ENCODE assay signal across 1 cellular context in the genomic region with DNA sequence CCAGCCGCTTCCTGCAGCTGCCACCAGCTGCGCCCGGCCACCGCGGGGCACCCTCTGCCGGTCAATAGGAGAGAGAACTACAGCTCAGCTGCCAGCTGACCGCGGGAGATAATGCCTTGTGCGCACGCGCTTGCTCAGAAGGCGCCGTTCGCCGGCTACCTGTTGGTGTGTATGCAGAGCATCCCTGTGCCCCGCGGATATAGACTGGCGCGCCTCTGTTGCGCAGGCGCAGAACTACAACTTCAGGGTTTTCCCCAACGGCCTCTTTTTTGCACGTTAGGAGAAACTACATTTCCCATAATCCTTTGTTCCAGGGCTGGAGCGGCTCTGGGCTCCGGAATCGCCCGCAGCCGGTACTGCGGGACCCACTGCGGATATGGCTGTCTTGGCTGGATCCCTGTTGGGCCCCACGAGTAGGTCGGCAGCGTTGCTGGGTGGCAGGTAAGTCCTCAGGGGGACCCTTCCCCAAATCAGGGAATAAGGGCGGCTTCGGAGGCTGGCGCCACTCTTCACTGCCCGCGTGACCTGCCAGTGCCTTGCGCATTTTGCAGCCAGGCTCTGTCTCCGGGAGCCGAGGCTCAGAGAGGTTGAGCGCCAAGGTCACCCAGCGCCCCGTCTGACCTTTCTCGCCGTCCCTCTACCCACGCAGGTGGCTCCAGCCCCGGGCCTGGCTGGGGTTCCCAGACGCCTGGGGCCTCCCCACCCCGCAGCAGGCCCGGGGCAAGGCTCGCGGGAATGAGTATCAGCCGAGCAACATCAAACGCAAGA.
A peak's percentile ranks its signal among the peaks of the same experiment; 100 is the strongest.
TF ChIP-seq lines count a peak whose summit lies in the region.

A gene (plus strand): TSS at position 356 of the 768 bp plus-strand sequence. CDS start 21 bp downstream, at position 377.

TF ChIP-seq in K562, 482 proteins besides CTCF, POLR2A, EP300 and RAD21 (continued from another document and continues in another):
- TF ChIP-seq, protein P1, sequence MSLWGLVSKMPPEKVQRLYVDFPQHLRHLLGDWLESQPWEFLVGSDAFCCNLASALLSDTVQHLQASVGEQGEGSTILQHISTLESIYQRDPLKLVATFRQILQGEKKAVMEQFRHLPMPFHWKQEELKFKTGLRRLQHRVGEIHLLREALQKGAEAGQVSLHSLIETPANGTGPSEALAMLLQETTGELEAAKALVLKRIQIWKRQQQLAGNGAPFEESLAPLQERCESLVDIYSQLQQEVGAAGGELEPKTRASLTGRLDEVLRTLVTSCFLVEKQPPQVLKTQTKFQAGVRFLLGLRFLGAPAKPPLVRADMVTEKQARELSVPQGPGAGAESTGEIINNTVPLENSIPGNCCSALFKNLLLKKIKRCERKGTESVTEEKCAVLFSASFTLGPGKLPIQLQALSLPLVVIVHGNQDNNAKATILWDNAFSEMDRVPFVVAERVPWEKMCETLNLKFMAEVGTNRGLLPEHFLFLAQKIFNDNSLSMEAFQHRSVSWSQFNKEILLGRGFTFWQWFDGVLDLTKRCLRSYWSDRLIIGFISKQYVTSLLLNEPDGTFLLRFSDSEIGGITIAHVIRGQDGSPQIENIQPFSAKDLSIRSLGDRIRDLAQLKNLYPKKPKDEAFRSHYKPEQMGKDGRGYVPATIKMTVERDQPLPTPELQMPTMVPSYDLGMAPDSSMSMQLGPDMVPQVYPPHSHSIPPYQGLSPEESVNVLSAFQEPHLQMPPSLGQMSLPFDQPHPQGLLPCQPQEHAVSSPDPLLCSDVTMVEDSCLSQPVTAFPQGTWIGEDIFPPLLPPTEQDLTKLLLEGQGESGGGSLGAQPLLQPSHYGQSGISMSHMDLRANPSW (CRISPR knock-in tag; IDR thresholded peaks at IDR 0.05), result no peak
- TF ChIP-seq ZNF699 (CRISPR knock-in tag; IDR thresholded peaks at IDR 0.05; ENCODE audit: insufficient replicate concordance), result no peak
- 0 out of 2 replicates have a peak, but pooled peaks have one; percentile 36 for TF ChIP-seq DMBX1 (CRISPR knock-in tag; IDR thresholded peaks at IDR 0.05; ENCODE audit: borderline replicate concordance)
- TF ChIP-seq NRF1 (conservative IDR thresholded peaks at IDR 0.05 in 1 of 2, IDR thresholded peaks at IDR 0.05 in 1 of 2), result peak; percentile 98
- TF ChIP-seq, protein P2, sequence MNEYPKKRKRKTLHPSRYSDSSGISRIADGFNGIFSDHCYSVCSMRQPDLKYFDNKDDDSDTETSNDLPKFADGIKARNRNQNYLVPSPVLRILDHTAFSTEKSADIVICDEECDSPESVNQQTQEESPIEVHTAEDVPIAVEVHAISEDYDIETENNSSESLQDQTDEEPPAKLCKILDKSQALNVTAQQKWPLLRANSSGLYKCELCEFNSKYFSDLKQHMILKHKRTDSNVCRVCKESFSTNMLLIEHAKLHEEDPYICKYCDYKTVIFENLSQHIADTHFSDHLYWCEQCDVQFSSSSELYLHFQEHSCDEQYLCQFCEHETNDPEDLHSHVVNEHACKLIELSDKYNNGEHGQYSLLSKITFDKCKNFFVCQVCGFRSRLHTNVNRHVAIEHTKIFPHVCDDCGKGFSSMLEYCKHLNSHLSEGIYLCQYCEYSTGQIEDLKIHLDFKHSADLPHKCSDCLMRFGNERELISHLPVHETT (CRISPR knock-in tag; conservative IDR thresholded peaks at IDR 0.05 in 1 of 2, IDR thresholded peaks at IDR 0.05 in 1 of 2), result 0 out of 4 replicates have a peak, but pooled peaks of 1 of the 2 experiments have one; percentile 30
- 0 out of 2 replicates have a peak, but pooled peaks have one; percentile 50 for TF ChIP-seq TOE1 (IDR thresholded peaks at IDR 0.05; ENCODE audit: borderline replicate concordance)
- TF ChIP-seq TOE1 (CRISPR knock-in tag; IDR thresholded peaks at IDR 0.05; ENCODE audit: borderline replicate concordance, low read depth), result no peak
- TF ChIP-seq, protein P3, sequence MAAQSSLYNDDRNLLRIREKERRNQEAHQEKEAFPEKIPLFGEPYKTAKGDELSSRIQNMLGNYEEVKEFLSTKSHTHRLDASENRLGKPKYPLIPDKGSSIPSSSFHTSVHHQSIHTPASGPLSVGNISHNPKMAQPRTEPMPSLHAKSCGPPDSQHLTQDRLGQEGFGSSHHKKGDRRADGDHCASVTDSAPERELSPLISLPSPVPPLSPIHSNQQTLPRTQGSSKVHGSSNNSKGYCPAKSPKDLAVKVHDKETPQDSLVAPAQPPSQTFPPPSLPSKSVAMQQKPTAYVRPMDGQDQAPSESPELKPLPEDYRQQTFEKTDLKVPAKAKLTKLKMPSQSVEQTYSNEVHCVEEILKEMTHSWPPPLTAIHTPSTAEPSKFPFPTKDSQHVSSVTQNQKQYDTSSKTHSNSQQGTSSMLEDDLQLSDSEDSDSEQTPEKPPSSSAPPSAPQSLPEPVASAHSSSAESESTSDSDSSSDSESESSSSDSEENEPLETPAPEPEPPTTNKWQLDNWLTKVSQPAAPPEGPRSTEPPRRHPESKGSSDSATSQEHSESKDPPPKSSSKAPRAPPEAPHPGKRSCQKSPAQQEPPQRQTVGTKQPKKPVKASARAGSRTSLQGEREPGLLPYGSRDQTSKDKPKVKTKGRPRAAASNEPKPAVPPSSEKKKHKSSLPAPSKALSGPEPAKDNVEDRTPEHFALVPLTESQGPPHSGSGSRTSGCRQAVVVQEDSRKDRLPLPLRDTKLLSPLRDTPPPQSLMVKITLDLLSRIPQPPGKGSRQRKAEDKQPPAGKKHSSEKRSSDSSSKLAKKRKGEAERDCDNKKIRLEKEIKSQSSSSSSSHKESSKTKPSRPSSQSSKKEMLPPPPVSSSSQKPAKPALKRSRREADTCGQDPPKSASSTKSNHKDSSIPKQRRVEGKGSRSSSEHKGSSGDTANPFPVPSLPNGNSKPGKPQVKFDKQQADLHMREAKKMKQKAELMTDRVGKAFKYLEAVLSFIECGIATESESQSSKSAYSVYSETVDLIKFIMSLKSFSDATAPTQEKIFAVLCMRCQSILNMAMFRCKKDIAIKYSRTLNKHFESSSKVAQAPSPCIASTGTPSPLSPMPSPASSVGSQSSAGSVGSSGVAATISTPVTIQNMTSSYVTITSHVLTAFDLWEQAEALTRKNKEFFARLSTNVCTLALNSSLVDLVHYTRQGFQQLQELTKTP (IDR thresholded peaks at IDR 0.05; ENCODE audit: low read depth in 1 of 2, partially characterized antibody in 2 of 2), result peak in 1 of 2 experiments; percentile 85
- no peak for TF ChIP-seq ZNF165 (CRISPR knock-in tag; IDR thresholded peaks at IDR 0.05; ENCODE audit: borderline replicate concordance)
- no peak for TF ChIP-seq THRAP3 (IDR thresholded peaks at IDR 0.05; ENCODE audit: borderline replicate concordance)
- 0 out of 2 replicates have a peak, but pooled peaks have one; percentile 65 for TF ChIP-seq PHB (CRISPR knock-in tag; IDR thresholded peaks at IDR 0.05)
- no peak for TF ChIP-seq ZNF174 (CRISPR knock-in tag; IDR thresholded peaks at IDR 0.05)
- no peak for TF ChIP-seq RBM34 (IDR thresholded peaks at IDR 0.05; ENCODE audit: borderline replicate concordance, insufficient read depth, low read length)
- TF ChIP-seq, protein P4, sequence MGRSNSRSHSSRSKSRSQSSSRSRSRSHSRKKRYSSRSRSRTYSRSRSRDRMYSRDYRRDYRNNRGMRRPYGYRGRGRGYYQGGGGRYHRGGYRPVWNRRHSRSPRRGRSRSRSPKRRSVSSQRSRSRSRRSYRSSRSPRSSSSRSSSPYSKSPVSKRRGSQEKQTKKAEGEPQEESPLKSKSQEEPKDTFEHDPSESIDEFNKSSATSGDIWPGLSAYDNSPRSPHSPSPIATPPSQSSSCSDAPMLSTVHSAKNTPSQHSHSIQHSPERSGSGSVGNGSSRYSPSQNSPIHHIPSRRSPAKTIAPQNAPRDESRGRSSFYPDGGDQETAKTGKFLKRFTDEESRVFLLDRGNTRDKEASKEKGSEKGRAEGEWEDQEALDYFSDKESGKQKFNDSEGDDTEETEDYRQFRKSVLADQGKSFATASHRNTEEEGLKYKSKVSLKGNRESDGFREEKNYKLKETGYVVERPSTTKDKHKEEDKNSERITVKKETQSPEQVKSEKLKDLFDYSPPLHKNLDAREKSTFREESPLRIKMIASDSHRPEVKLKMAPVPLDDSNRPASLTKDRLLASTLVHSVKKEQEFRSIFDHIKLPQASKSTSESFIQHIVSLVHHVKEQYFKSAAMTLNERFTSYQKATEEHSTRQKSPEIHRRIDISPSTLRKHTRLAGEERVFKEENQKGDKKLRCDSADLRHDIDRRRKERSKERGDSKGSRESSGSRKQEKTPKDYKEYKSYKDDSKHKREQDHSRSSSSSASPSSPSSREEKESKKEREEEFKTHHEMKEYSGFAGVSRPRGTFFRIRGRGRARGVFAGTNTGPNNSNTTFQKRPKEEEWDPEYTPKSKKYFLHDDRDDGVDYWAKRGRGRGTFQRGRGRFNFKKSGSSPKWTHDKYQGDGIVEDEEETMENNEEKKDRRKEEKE (IDR thresholded peaks at IDR 0.05; ENCODE audit: borderline replicate concordance in 1 of 2, control insufficient read depth in 1 of 2, low read depth in 2 of 2, low read length in 1 of 2), result no peak
- 0 out of 2 replicates have a peak, but pooled peaks have one; percentile 47 for TF ChIP-seq LEF1 (IDR thresholded peaks at IDR 0.05)
- no peak for TF ChIP-seq HEY1 (CRISPR knock-in tag; IDR thresholded peaks at IDR 0.05; ENCODE audit: borderline replicate concordance)
- TF ChIP-seq TAL1 (IDR thresholded peaks at IDR 0.05), result 0 out of 2 replicates have a peak, but pooled peaks have one; percentile 8
- no peak for TF ChIP-seq KDM1A (IDR thresholded peaks at IDR 0.05)
- TF ChIP-seq, protein P5, sequence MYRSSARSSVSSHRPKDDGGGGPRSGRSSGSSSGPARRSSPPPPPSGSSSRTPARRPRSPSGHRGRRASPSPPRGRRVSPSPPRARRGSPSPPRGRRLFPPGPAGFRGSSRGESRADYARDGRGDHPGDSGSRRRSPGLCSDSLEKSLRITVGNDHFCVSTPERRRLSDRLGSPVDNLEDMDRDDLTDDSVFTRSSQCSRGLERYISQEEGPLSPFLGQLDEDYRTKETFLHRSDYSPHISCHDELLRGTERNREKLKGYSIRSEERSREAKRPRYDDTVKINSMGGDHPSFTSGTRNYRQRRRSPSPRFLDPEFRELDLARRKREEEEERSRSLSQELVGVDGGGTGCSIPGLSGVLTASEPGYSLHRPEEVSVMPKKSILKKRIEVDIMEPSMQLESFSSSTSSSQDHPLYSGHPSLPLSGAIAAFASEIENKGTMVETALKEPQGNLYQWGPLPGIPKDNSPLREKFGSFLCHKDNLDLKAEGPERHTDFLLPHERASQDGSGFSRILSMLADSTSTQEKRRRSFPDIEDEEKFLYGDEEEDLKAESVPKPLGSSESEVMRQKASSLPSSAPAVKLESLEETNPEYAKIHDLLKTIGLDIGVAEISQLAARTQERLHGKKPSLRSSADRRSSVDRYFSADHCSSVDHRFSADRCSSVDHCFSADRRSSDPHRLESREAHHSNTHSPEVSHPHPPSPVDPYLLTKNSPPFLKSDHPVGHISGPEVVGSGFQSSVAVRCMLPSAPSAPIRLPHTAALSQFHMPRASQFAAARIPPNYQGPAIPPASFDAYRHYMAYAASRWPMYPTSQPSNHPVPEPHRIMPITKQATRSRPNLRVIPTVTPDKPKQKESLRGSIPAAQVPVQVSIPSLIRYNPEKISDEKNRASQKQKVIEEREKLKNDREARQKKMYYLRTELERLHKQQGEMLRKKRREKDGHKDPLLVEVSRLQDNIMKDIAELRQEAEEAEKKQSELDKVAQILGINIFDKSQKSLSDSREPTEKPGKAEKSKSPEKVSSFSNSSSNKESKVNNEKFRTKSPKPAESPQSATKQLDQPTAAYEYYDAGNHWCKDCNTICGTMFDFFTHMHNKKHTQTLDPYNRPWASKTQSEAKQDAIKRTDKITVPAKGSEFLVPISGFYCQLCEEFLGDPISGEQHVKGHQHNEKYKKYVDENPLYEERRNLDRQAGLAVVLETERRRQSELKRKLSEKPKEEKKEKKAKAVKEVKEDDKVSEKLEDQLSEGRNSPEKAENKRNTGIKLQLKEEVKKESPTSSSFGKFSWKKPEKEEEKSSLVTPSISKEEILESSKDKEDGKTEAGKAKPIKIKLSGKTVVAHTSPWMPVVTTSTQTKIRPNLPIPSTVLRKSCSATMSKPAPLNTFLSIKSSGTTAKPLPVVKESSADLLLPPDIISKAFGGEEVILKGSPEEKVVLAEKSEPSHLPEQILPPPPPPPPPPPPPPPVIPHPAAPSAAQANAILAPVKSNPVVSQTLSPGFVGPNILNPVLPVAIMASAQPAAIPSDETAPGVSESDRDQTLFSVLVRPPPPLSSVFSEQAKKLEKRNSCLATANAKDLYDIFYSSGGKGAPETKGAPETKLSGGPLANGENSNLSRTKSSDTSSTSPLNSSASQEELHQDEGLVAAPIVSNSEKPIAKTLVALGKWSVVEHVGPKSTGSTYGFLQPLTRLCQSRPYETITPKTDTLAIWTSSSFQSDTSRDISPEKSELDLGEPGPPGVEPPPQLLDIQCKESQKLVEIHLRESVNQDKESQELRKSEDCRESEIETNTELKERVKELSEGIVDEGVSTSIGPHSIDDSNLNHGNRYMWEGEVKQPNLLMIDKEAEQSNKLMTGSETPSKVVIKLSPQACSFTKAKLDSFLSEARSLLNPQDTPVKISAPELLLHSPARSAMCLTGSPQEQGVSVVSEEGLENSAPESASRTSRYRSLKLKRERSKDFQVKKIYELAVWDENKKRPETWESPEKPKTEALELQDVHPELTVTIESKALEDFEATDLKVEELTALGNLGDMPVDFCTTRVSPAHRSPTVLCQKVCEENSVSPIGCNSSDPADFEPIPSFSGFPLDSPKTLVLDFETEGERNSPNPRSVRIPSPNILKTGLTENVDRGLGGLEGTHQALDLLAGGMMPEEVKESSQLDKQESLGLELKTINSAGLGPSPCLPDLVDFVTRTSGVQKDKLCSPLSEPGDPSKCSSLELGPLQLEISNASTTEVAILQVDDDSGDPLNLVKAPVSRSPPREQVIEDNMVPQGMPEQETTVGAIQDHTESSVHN (IDR thresholded peaks at IDR 0.05; ENCODE audit: borderline replicate concordance in 1 of 2, low read depth in 1 of 2), result no peak
- peak; percentile 82 for TF ChIP-seq SAP30 (IDR thresholded peaks at IDR 0.05; ENCODE audit: borderline replicate concordance, insufficient read depth, low read depth, low read length, poor library complexity, severe bottlenecking)
- no peak for TF ChIP-seq NCOR1 (IDR thresholded peaks at IDR 0.05)
- TF ChIP-seq FOXJ3 (CRISPR knock-in tag; IDR thresholded peaks at IDR 0.05), result no peak
- TF ChIP-seq, protein P6, sequence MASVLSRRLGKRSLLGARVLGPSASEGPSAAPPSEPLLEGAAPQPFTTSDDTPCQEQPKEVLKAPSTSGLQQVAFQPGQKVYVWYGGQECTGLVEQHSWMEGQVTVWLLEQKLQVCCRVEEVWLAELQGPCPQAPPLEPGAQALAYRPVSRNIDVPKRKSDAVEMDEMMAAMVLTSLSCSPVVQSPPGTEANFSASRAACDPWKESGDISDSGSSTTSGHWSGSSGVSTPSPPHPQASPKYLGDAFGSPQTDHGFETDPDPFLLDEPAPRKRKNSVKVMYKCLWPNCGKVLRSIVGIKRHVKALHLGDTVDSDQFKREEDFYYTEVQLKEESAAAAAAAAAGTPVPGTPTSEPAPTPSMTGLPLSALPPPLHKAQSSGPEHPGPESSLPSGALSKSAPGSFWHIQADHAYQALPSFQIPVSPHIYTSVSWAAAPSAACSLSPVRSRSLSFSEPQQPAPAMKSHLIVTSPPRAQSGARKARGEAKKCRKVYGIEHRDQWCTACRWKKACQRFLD (CRISPR knock-in tag; IDR thresholded peaks at IDR 0.05), result peak; percentile 10; the same call in 1 of the 2 replicates
- TF ChIP-seq MEIS2 (IDR thresholded peaks at IDR 0.05; ENCODE audit: partially characterized antibody), result peak; percentile 90
- TF ChIP-seq ZNF75A (CRISPR knock-in tag; IDR thresholded peaks at IDR 0.05), result no peak
- TF ChIP-seq RCOR1 (IDR thresholded peaks at IDR 0.05; ENCODE audit: borderline replicate concordance in 1 of 2, low read depth in 2 of 2, low read length in 2 of 2), result peak in 1 of 2 experiments; percentile 82; a peak in 2 of 4 replicates
- TF ChIP-seq NFXL1 (CRISPR knock-in tag; IDR thresholded peaks at IDR 0.05), result no peak
- TF ChIP-seq HCFC1 (IDR thresholded peaks at IDR 0.05; ENCODE audit: low read depth, low read length), result peak; percentile 83
- no peak for TF ChIP-seq ZFP1 (CRISPR knock-in tag; IDR thresholded peaks at IDR 0.05)
- TF ChIP-seq MTA1 (IDR thresholded peaks at IDR 0.05; ENCODE audit: borderline replicate concordance), result no peak
- TF ChIP-seq MAZ (CRISPR knock-in tag; conservative IDR thresholded peaks at IDR 0.05 in 1 of 2, IDR thresholded peaks at IDR 0.05 in 1 of 2), result peak; percentile 26 to 33
- TF ChIP-seq KLF13 (tag; IDR thresholded peaks at IDR 0.05; ENCODE audit: borderline replicate concordance, low read depth), result no peak; the same call in 1 of the 2 replicates
- TF ChIP-seq MAFG (tag; conservative IDR thresholded peaks at IDR 0.05), result no peak
